In the genomic region with DNA sequence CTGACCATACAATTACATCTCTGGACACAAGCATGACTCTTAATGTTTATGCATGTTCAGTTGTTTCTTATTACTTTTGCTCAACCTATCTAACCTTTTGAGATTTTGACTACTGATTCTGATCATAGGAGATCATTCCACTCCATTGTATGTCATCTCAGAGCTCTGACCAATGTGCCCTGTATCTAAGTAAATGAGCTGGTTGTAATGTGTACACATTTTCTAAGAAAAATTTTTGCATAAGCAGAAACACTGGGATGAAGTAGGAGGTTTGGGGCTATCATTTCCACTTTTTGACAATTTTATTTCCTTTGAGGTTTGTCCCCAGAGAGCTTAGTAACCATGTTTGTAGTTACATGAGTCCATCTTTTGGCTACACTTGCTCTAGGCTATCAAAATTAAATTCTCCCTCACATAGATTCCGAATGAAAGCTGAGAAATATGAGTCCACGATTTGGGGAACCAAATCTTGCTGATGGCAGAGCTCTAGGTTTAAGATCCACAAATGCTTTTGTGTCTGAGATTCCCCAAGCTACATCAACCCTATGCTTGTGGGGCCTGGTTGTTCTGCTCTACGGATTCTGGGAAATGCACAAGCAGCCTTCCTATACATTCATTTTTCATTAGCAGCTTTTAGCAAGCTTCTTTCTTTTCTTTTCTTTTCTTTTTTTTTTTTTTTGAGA, we compare ENCODE assay signal across 31 cellular contexts. TPM values are rescaled to one million over a fixed set of nuclear protein-coding genes. Genes with fewer than 3 reads are reported as not detected.
DNase-seq lines count a peak whose midpoint lies in the region; ATAC-seq and TF ChIP-seq lines count a peak whose summit lies in the region.
"Had no signal": no experiment of that assay in that cellular context is flagged by ENCODE, and none has a peak within 500 bp of the region (broad histone marks: within the 10 kb centered on the region; RNA-seq: fewer than 3 reads in every experiment).

No MANE protein-coding gene starts in this region.

- 52 to 57% (median 54%) methylated on average over 3 of the region's 3 CpGs for WGBS in spleen, 5 donors

- H3K9me3 ChIP-seq in OCI-LY3 (ENCODE audit: insufficient read depth, low read length) = no peaks in the 10 kb centered on the region
- H3K9me3 ChIP-seq in spleen = peaks cover 0 to 7% (median 0%) of the 10 kb centered on the region in 8 donors
- no peaks in the 10 kb centered on the region for H3K9me3 ChIP-seq in MM.1S (replicated peaks; ENCODE audit: insufficient read depth, low read length)
- H3K9me3 ChIP-seq: mucosa of descending colon, prostate gland, transverse colon had no signal

- H3K9ac ChIP-seq in OCI-LY3 (ENCODE audit: low read length) = no peak overlapping the region
- H3K9ac ChIP-seq in MM.1S (ENCODE audit: low read length) = no peak overlapping the region

- H2AFZ ChIP-seq in OCI-LY3 (ENCODE audit: low read depth, low read length) = no peak overlapping the region
- no peak overlapping the region for H2AFZ ChIP-seq in MM.1S (ENCODE audit: low read length)

- no peaks in the 10 kb centered on the region for H3F3A ChIP-seq in MM.1S (ENCODE audit: insufficient read depth, low read length)

- ATAC-seq in activated naive CD8-positive, alpha-beta T cell treated with anti-CD3 and anti-CD28 coated beads, Interleukin-2, amount 50 U/mL, for 24 hours = peak; percentile 21
- ATAC-seq in HG02970 (IDR thresholded peaks at IDR 0.05; ENCODE audit: low FRiP score, unreplicated experiment) = no peak
- ATAC-seq: foreskin keratinocyte had no signal

- H3K79me2 ChIP-seq in OCI-LY3 (ENCODE audit: low read length) = no peaks in the 10 kb centered on the region
- H3K79me2 ChIP-seq in MM.1S (ENCODE audit: low read length) = no peaks in the 10 kb centered on the region

- peaks cover 34% of the 10 kb centered on the region for H3K4me1 ChIP-seq in OCI-LY3 (ENCODE audit: low read length)
- peaks cover 0 to 28% (median 11%) of the 10 kb centered on the region in 6 donors for H3K4me1 ChIP-seq in spleen
- H3K4me1 ChIP-seq in MM.1S (ENCODE audit: low read length) = peaks cover 12% of the 10 kb centered on the region
- H3K4me1 ChIP-seq: esophagus muscularis mucosa, foreskin keratinocyte, prostate gland, transverse colon had no signal

- H3K27ac ChIP-seq in OCI-LY3 (ENCODE audit: low read length) (no peak overlapping the region), spleen (peak overlapping the region in 6 of 8 donors; percentile 49 to 83 (median 81)), MM.1S (ENCODE audit: low read length) (no peak overlapping the region)
- H3K27ac ChIP-seq: esophagus muscularis mucosa, foreskin keratinocyte, prostate gland, RWPE1, transverse colon had no signal

- H3K9me3 Mint-ChIP-seq in activated T-cell treated with anti-CD3 and anti-CD28 coated beads, Interleukin-2, amount 50 U/mL, for 24 hours = no peaks in the 10 kb centered on the region
- H3K9me3 Mint-ChIP-seq in activated naive CD8-positive, alpha-beta T cell treated with anti-CD3 and anti-CD28 coated beads, Interleukin-2, amount 50 U/mL, for 24 hours = peaks cover 6% of the 10 kb centered on the region
- H3K9me3 Mint-ChIP-seq: activated naive CD4-positive, alpha-beta T cell treated with anti-CD3 and anti-CD28 coated beads, Interleukin-2, amount 50 U/mL, for 72 hours had no signal

- no peak for TF ChIP-seq CTCF in OCI-LY3 (IDR thresholded peaks at IDR 0.05; ENCODE audit: low read depth, low read length)
- TF ChIP-seq CTCF in spleen (IDR thresholded peaks at IDR 0.05 in 8 of 11, conservative IDR thresholded peaks at IDR 0.05 in 3 of 11) = no peak
- TF ChIP-seq CTCF in MM.1S (IDR thresholded peaks at IDR 0.05; ENCODE audit: low read length) = no peak
- TF ChIP-seq CTCF in GM13977 (IDR thresholded peaks at IDR 0.05; ENCODE audit: extremely low read depth, insufficient read depth, missing control alignments) = no peak

- no peaks in the 10 kb centered on the region for H4K20me1 ChIP-seq in OCI-LY3 (ENCODE audit: insufficient read depth, low read length)
- no peaks in the 10 kb centered on the region for H4K20me1 ChIP-seq in MM.1S (ENCODE audit: insufficient read depth, low read length)

- H3K36me3 ChIP-seq in OCI-LY3 (replicated peaks; ENCODE audit: low read depth, low read length) (no peaks in the 10 kb centered on the region), spleen (no peaks in the 10 kb centered on the region), MM.1S (replicated peaks; ENCODE audit: insufficient read depth, low read length) (no peaks in the 10 kb centered on the region)
- H3K36me3 ChIP-seq: esophagus muscularis mucosa, heart left ventricle, prostate gland, transverse colon had no signal

- intact Hi-C loops in spleen (cut with DNase I; ENCODE audit: low total_unique reads) = no loop called here

- TF ChIP-seq POLR2A in spleen (IDR thresholded peaks at IDR 0.05) = no peak

- H3K4me3 ChIP-seq in OCI-LY3 (ENCODE audit: low read length) = no peak overlapping the region
- H3K4me3 ChIP-seq in spleen = no peak overlapping the region
- no peak overlapping the region for H3K4me3 ChIP-seq in MM.1S (ENCODE audit: low read length)
- H3K4me3 ChIP-seq: esophagus muscularis mucosa, heart left ventricle, lung, mucosa of descending colon, prostate gland, transverse colon had no signal

- H3K9me2 ChIP-seq in MM.1S (replicated peaks; ENCODE audit: insufficient read depth, low read length) = no peaks in the 10 kb centered on the region

- H3K27me3 Mint-ChIP-seq in activated T-cell treated with anti-CD3 and anti-CD28 coated beads, Interleukin-2, amount 50 U/mL, for 24 hours = peaks cover 16% of the 10 kb centered on the region
- peaks cover 14% of the 10 kb centered on the region for H3K27me3 Mint-ChIP-seq in activated naive CD8-positive, alpha-beta T cell treated with anti-CD3 and anti-CD28 coated beads, Interleukin-2, amount 50 U/mL, for 24 hours

- peak overlapping the region; percentile 83 for H3K27ac Mint-ChIP-seq in activated T-cell treated with anti-CD3 and anti-CD28 coated beads, Interleukin-2, amount 50 U/mL, for 24 hours
- peak overlapping the region; percentile 43 for H3K27ac Mint-ChIP-seq in activated naive CD8-positive, alpha-beta T cell treated with anti-CD3 and anti-CD28 coated beads, Interleukin-2, amount 50 U/mL, for 24 hours
- H3K27ac Mint-ChIP-seq: T-helper 1 cell treated with Interleukin-12 subunit alpha and Interleukin-12 subunit beta and Interleukin-4 antibody, amounts not matched to agents 30 μg/mL and 1 μg/mL, for 36 hours had no signal

- no peak for DNase-seq in activated T-cell treated with anti-CD3 and anti-CD28 coated beads, Interleukin-2, amount 50 U/mL, for 24 hours
- no peak for DNase-seq in activated T-cell treated with anti-CD3 and anti-CD28 coated beads, Interleukin-2, amount 50 U/mL, for 48 hours
- DNase-seq in activated naive CD8-positive, alpha-beta T cell treated with anti-CD3 and anti-CD28 coated beads, Interleukin-2, amount 50 U/mL, for 24 hours = no peak
- DNase-seq in spleen (no peak), MM.1S (no peak), GM13977 (ENCODE audit: low spot score) (no peak)
- DNase-seq: activated CD4-positive, CD25-positive, alpha-beta regulatory T cell treated with anti-CD3 and anti-CD28 coated beads, Interleukin-2, amount 50 U/mL, for 72 hours; cortex of kidney; DMS153; foreskin keratinocyte; heart left ventricle; kidney glomerular epithelial cell; mucosa of descending colon; NCI-H1417; NCI-H2081 treated with DMSO at 0.1 percent for 48 hours; NCI-H226; NCI-H748 treated with DMSO at 0.1 percent for 48 hours; transverse colon had no signal

- H3K4me3 Mint-ChIP-seq in activated T-cell treated with anti-CD3 and anti-CD28 coated beads, Interleukin-2, amount 50 U/mL, for 24 hours = no peak overlapping the region
- no peak overlapping the region for H3K4me3 Mint-ChIP-seq in activated naive CD8-positive, alpha-beta T cell treated with anti-CD3 and anti-CD28 coated beads, Interleukin-2, amount 50 U/mL, for 24 hours

- H3K4me1 Mint-ChIP-seq in activated T-cell treated with anti-CD3 and anti-CD28 coated beads, Interleukin-2, amount 50 U/mL, for 24 hours (ENCODE audit: low read depth) = peaks cover 34% of the 10 kb centered on the region
- H3K4me1 Mint-ChIP-seq in activated naive CD8-positive, alpha-beta T cell treated with anti-CD3 and anti-CD28 coated beads, Interleukin-2, amount 50 U/mL, for 24 hours = peaks cover 32% of the 10 kb centered on the region

- H3K27me3 ChIP-seq in OCI-LY3 (ENCODE audit: low read depth, low read length) (peaks cover 80% of the 10 kb centered on the region), spleen (replicated peaks in 1 of 7) (peaks cover 0 to 12% (median 0%) of the 10 kb centered on the region in 7 donors), MM.1S (replicated peaks; ENCODE audit: insufficient read depth, low read length) (no peaks in the 10 kb centered on the region)
- H3K27me3 ChIP-seq: esophagus muscularis mucosa, transverse colon had no signal

- no peaks in the 10 kb centered on the region for H3K36me3 Mint-ChIP-seq in activated T-cell treated with anti-CD3 and anti-CD28 coated beads, Interleukin-2, amount 50 U/mL, for 24 hours (ENCODE audit: low read depth)
- H3K36me3 Mint-ChIP-seq in activated naive CD8-positive, alpha-beta T cell treated with anti-CD3 and anti-CD28 coated beads, Interleukin-2, amount 50 U/mL, for 24 hours (ENCODE audit: low read depth) = no peaks in the 10 kb centered on the region

- peak overlapping the region; percentile 65 for H3K4me2 ChIP-seq in OCI-LY3 (ENCODE audit: low read length)
- H3K4me2 ChIP-seq in MM.1S (ENCODE audit: low read depth, low read length) = no peak overlapping the region

- in situ Hi-C loops in GM13977 (cut with MboI; ENCODE audit: low pct_unique_long_range_greater_than_20kb, low sequenced_read_pairs, unreplicated experiment) = no loop called here

RNA-seq across cellular contexts. Expression of a gene that starts 21.3 kb away (rescaled TPM):
- 10 to 100 TPM in 4 of 7 donors, 1 to 10 TPM in 3; 7.0 to 24.9 (median 12.3) TPM for total RNA-seq in spleen
- polyA plus RNA-seq in spleen = 1 to 10 TPM in 2 of 3 donors, under 1 TPM in 1; 0.62 to 2.1 (median 1.1) TPM
- total RNA-seq: A172; activated CD8-positive, alpha-beta memory T cell treated with anti-CD3 and anti-CD28 coated beads for 36 hours; activated naive CD4-positive, alpha-beta T cell treated with anti-CD3 and anti-CD28 coated beads, Interleukin-2, amount 50 U/mL, for 72 hours; astrocyte; foreskin keratinocyte; HT-29; transverse colon had no signal
- polyA plus RNA-seq: foreskin keratinocyte had no signal

RNA-seq across cellular contexts. Expression of a gene that starts 36.2 kb away (rescaled TPM):
- total RNA-seq in spleen = under 1 TPM in 3 of 7 donors, not detected in 4; 0.20 to 0.77 (median 0.30) TPM
- under 1 TPM in 2 of 3 donors, not detected in 1; 0.05 to 0.06 TPM for polyA plus RNA-seq in spleen
- total RNA-seq: A172; activated CD8-positive, alpha-beta memory T cell treated with anti-CD3 and anti-CD28 coated beads for 36 hours; activated naive CD4-positive, alpha-beta T cell treated with anti-CD3 and anti-CD28 coated beads, Interleukin-2, amount 50 U/mL, for 72 hours; astrocyte; cardiac septum; esophagus muscularis mucosa; foreskin keratinocyte; heart left ventricle; HT-29; mucosa of descending colon; prostate gland; transverse colon had no signal
- polyA plus RNA-seq: foreskin keratinocyte, heart left ventricle had no signal

RNA-seq across cellular contexts. Expression of a gene that starts 48.7 kb away (rescaled TPM):
- 10 to 100 TPM; 12.6 to 55.0 (median 28.8) TPM for total RNA-seq in spleen
- polyA plus RNA-seq in spleen = 10 to 100 TPM in 2 of 3 donors, 1 to 10 TPM in 1; 7.4 to 24.1 (median 12.3) TPM
- total RNA-seq: A172; activated CD8-positive, alpha-beta memory T cell treated with anti-CD3 and anti-CD28 coated beads for 36 hours; activated naive CD4-positive, alpha-beta T cell treated with anti-CD3 and anti-CD28 coated beads, Interleukin-2, amount 50 U/mL, for 72 hours; astrocyte; cardiac septum; foreskin keratinocyte; HT-29 had no signal
- polyA plus RNA-seq: foreskin keratinocyte had no signal

Comparison
In these comparisons a context has a peak if more than half of its experiments do, and no peak if none do; other contexts are left out.
1. H3K27ac ChIP-seq: peak in spleen (6 of 8); none in OCI-LY3 (single experiment) and MM.1S (single experiment).